8 cellular contexts compared by ENCODE assay signal in the genomic region with DNA sequence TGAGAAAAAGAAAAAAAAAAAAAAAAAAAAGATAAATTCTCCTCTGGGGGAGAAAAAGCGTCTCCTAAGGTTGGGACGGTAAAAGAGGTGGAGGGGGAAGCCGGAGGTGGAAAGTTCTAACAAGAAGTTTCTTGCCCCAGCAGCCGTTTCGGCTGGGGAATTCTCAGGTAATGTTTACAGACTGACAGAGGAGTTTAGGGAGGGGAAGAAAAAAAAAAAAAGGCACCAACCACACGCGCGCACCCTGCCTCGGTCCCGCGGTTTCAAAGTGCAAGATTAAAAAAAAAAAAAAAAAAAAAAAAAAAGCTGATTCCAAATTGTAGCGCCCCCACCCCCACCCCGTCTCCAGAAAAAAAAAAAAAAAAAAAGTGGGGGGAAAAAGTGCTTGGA. TPM values are rescaled to one million over a fixed set of nuclear protein-coding genes. Genes with fewer than 3 reads are reported as not detected.
A peak's percentile ranks its signal among the peaks of the same experiment; 100 is the strongest.
DNase-seq lines count a peak whose midpoint lies in the region; ATAC-seq and TF ChIP-seq lines count a peak whose summit lies in the region.

No MANE protein-coding gene starts in this region.

- peak overlapping the region; percentile 96 for H3K27ac Mint-ChIP-seq in activated T-cell treated with anti-CD3 and anti-CD28 coated beads, Interleukin-2, amount 50 U/mL, for 24 hours

- H3K9me3 Mint-ChIP-seq in activated T-cell treated with anti-CD3 and anti-CD28 coated beads, Interleukin-2, amount 50 U/mL, for 24 hours, result no peaks in the 10 kb centered on the region

- ATAC-seq in HG03442 (IDR thresholded peaks at IDR 0.05; ENCODE audit: unreplicated experiment) (no peak), HG03521 (IDR thresholded peaks at IDR 0.05; ENCODE audit: unreplicated experiment) (no peak), GM19452 (IDR thresholded peaks at IDR 0.05; ENCODE audit: unreplicated experiment) (no peak)

- no peak for TF ChIP-seq CTCF in fibroblast of villous mesenchyme (IDR thresholded peaks at IDR 0.05; ENCODE audit: insufficient read depth, low read depth, low read length)

- H3K4me3 Mint-ChIP-seq in activated T-cell treated with anti-CD3 and anti-CD28 coated beads, Interleukin-2, amount 50 U/mL, for 24 hours, result peak overlapping the region; percentile 95

- DNase-seq in Jurkat, Clone E6-1 (ENCODE audit: low read depth, low spot score), result peak; percentile 57
- DNase-seq in activated T-cell treated with anti-CD3 and anti-CD28 coated beads, Interleukin-2, amount 50 U/mL, for 24 hours, result no peak
- peak; percentile 7 for DNase-seq in fibroblast of villous mesenchyme (ENCODE audit: low read depth)
- DNase-seq in cerebellum (ENCODE audit: low spot score), result no peak

- H3K4me1 Mint-ChIP-seq in activated T-cell treated with anti-CD3 and anti-CD28 coated beads, Interleukin-2, amount 50 U/mL, for 24 hours (ENCODE audit: low read depth), result peaks cover 70% of the 10 kb centered on the region

- H3K27ac ChIP-seq in skin epidermis, result peak overlapping the region in 20 of 21 experiments; percentile 81 to 95 (median 88)

- peak overlapping the region; percentile 81 for H3K4me3 ChIP-seq in Jurkat, Clone E6-1 (ENCODE audit: low read length)
- peak overlapping the region; percentile 74 for H3K4me3 ChIP-seq in fibroblast of villous mesenchyme (ENCODE audit: low read depth, low read length)
- H3K4me3 ChIP-seq in skin epidermis, result peak overlapping the region; percentile 50 to 73 (median 62)

- no peaks in the 10 kb centered on the region for H3K27me3 Mint-ChIP-seq in activated T-cell treated with anti-CD3 and anti-CD28 coated beads, Interleukin-2, amount 50 U/mL, for 24 hours

- peaks cover 41% of the 10 kb centered on the region for H3K36me3 Mint-ChIP-seq in activated T-cell treated with anti-CD3 and anti-CD28 coated beads, Interleukin-2, amount 50 U/mL, for 24 hours (ENCODE audit: low read depth)

RNA-seq across cellular contexts. Expression of a gene that starts 0.5 kb away (rescaled TPM):
- 2.6 TPM for polyA plus RNA-seq in Jurkat, Clone E6-1 (2012; ENCODE audit: insufficient read depth, insufficient read length)
- 84.1 and 137 TPM in 2 replicates for total RNA-seq in fibroblast of villous mesenchyme
- total RNA-seq in cerebellum, result 23.6 TPM

RNA-seq across cellular contexts. Expression of a gene that starts 26.4 kb away (rescaled TPM):
- polyA plus RNA-seq in Jurkat, Clone E6-1 (2012; ENCODE audit: insufficient read depth, insufficient read length), result not detected
- total RNA-seq in fibroblast of villous mesenchyme, result 0.43 TPM in 1 of 2 replicates, not detected in the other
- total RNA-seq in cerebellum, result not detected

Comparison
In these comparisons a context has a peak if more than half of its experiments do, and no peak if none do; other contexts are left out.
1. DNase-seq: peak in Jurkat, Clone E6-1 (single experiment) and fibroblast of villous mesenchyme (single experiment); none in activated T-cell treated with anti-CD3 and anti-CD28 coated beads, Interleukin-2, amount 50 U/mL, for 24 hours (single experiment) and cerebellum (single experiment).
2. Peak in every context shown above with its lines, with median percentiles within 50 percentile points of each other: H3K4me3 ChIP-seq.